In the genomic region with DNA sequence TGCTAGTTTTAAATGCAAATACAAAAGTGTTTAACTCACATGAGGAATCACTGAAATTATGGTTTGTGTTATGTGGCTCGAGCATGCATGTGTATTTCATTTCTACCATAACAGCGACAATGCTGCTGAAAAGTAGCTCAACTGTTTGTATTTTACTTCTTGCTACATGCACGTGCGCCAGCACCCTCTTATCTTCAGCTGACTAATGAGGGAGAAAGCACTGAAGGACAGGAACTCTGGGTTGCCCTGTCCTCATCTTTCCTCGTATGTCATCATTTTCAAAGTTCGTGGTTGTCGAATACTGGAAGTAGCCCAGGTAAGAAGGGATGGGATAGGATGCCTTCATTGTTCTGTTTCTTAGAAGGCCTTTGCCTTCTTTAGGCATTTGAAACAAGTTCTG, we compare ENCODE assay signal across 18 cellular contexts.
A peak's percentile ranks its signal among the peaks of the same experiment; 100 is the strongest.
DNase-seq lines count a peak whose midpoint lies in the region; ATAC-seq and TF ChIP-seq lines count a peak whose summit lies in the region.
"Had no signal": no experiment of that assay in that cellular context is flagged by ENCODE, and none has a peak within 500 bp of the region (broad histone marks: within the 10 kb centered on the region; RNA-seq: fewer than 3 reads in every experiment).

No MANE protein-coding gene starts in this region.

- POLR2A ChIA-PET in MCF 10A (lab: Yijun Ruan, JAX): interaction anchor here (0.6 to 3.4 kb wide), 22 partner anchors 13 to 511 kb away, joined by 3 to 36 read pairs (median 12); no protein-coding TSS in a partner anchor

- TF ChIP-seq POLR2A in breast epithelium (IDR thresholded peaks at IDR 0.05) (no peak), gastroesophageal sphincter (IDR thresholded peaks at IDR 0.05) (no peak)

- H3K27ac Mint-ChIP-seq in MCF 10A (ENCODE audit: low read depth, unreplicated experiment): no peak overlapping the region
- H3K27ac Mint-ChIP-seq: CD4-positive, CD25-positive, alpha-beta regulatory T cell had no signal

- H3K36me3 ChIP-seq in breast epithelium: no peaks in the 10 kb centered on the region
- no peaks in the 10 kb centered on the region for H3K36me3 ChIP-seq in parathyroid adenoma (ENCODE audit: control insufficient read depth, insufficient read depth, low read length)
- H3K36me3 ChIP-seq in gastroesophageal sphincter: no peaks in the 10 kb centered on the region
- no peaks in the 10 kb centered on the region for H3K36me3 ChIP-seq in colonic mucosa

- H3K9me3 Mint-ChIP-seq in MCF 10A (ENCODE audit: unreplicated experiment): no peaks in the 10 kb centered on the region
- H3K9me3 Mint-ChIP-seq: CD4-positive, CD25-positive, alpha-beta regulatory T cell had no signal

- H3K9ac ChIP-seq in parathyroid adenoma: no peak overlapping the region
- H3K9ac ChIP-seq in colonic mucosa (ENCODE audit: low read depth in 2 of 2, low read length in 2 of 2): no peak overlapping the region
- H3K9ac ChIP-seq: SK-N-SH had no signal

- H3K36me3 Mint-ChIP-seq in MCF 10A (ENCODE audit: insufficient read depth, unreplicated experiment): no peaks in the 10 kb centered on the region
- H3K36me3 Mint-ChIP-seq: CD4-positive, CD25-positive, alpha-beta regulatory T cell had no signal

- no peak overlapping the region for H3K4me3 ChIP-seq in breast epithelium
- H3K4me3 ChIP-seq in parathyroid adenoma (ENCODE audit: low read depth, low read length): no peak overlapping the region
- no peak overlapping the region for H3K4me3 ChIP-seq in gastroesophageal sphincter
- no peak overlapping the region for H3K4me3 ChIP-seq in colonic mucosa

- no peak for TF ChIP-seq EP300 in gastroesophageal sphincter (IDR thresholded peaks at IDR 0.05)

- intact Hi-C loops in MCF 10A (cut with micrococcal nuclease): no loop called here
- intact Hi-C loops in breast epithelium (cut with DNase I; ENCODE audit: low total_unique reads): no loop called here
- intact Hi-C loops in colonic mucosa (cut with DNase I): no loop called here

- H3K4me1 Mint-ChIP-seq in MCF 10A (ENCODE audit: insufficient read depth, unreplicated experiment): peaks cover 48% of the 10 kb centered on the region
- H3K4me1 Mint-ChIP-seq: CD4-positive, CD25-positive, alpha-beta regulatory T cell had no signal

- ATAC-seq in gastroesophageal sphincter: no peak
- ATAC-seq: Panc1 had no signal

- H3K4me2 ChIP-seq in parathyroid adenoma (ENCODE audit: low read length): peak overlapping the region; percentile 47
- H3K4me2 ChIP-seq: SK-N-SH had no signal

- H3K79me2 ChIP-seq in parathyroid adenoma: no peaks in the 10 kb centered on the region

- no peaks in the 10 kb centered on the region for H3K27me3 Mint-ChIP-seq in MCF 10A (ENCODE audit: insufficient read depth, unreplicated experiment)

- TF ChIP-seq CTCF in MCF 10A (IDR thresholded peaks at IDR 0.05; ENCODE audit: unreplicated experiment): no peak
- TF ChIP-seq CTCF in breast epithelium (IDR thresholded peaks at IDR 0.05): no peak
- no peak for TF ChIP-seq CTCF in VCaP (conservative IDR thresholded peaks at IDR 0.05)
- TF ChIP-seq CTCF in parathyroid adenoma (IDR thresholded peaks at IDR 0.05): no peak
- TF ChIP-seq CTCF in gastroesophageal sphincter (IDR thresholded peaks at IDR 0.05): no peak
- no peak for TF ChIP-seq CTCF in colonic mucosa (IDR thresholded peaks at IDR 0.05)

- no TSS peak for BruUV-seq in MCF 10A (replicated peaks; lab: Mats Ljungman, UMichigan)

- H3K4me1 ChIP-seq in breast epithelium (peaks cover 6 to 7% of the 10 kb centered on the region in 2 donors), parathyroid adenoma (peaks cover 5% of the 10 kb centered on the region), gastroesophageal sphincter (peaks cover 0 to 10% (median 0%) of the 10 kb centered on the region in 3 donors), colonic mucosa (no peaks in the 10 kb centered on the region)

- H3K27ac ChIP-seq in breast epithelium (no peak overlapping the region), VCaP (peak overlapping the region; percentile 84), parathyroid adenoma (no peak overlapping the region), gastroesophageal sphincter (no peak overlapping the region), colonic mucosa (no peak overlapping the region)

- H2AFZ ChIP-seq in parathyroid adenoma: no peak overlapping the region

- H3K27me3 ChIP-seq in breast epithelium (no peaks in the 10 kb centered on the region), parathyroid adenoma (ENCODE audit: control insufficient read depth, insufficient read depth, low read length) (no peaks in the 10 kb centered on the region), gastroesophageal sphincter (peaks cover 12% of the 10 kb centered on the region), colonic mucosa (no peaks in the 10 kb centered on the region)

- H3K4me3 Mint-ChIP-seq in MCF 10A (ENCODE audit: unreplicated experiment): no peak overlapping the region
- H3K4me3 Mint-ChIP-seq: CD4-positive, CD25-positive, alpha-beta regulatory T cell had no signal

- WGBS in gastroesophageal sphincter (ENCODE audit: low coverage in 1 of 2), 2 donors: 84 to 92% methylated on average over 6 to 7 of the region's 7 CpGs

- peak; percentile 8 for DNase-seq in MCF 10A (ENCODE audit: unreplicated experiment)
- DNase-seq in breast epithelium (ENCODE audit: low spot score in 2 of 2): no peak
- DNase-seq in GM03348 (ENCODE audit: low spot score): no peak
- DNase-seq in colonic mucosa: no peak
- DNase-seq: CD4-positive, CD25-positive, alpha-beta regulatory T cell; DMS153; KG1; NCI-H1092; NCI-H1417 treated with DMSO at 0.1 percent for 48 hours; NCI-H1694 treated with DMSO at 0.1 percent for 48 hours; NCI-H2227 treated with DMSO at 0.1 percent for 48 hours; NCI-H526 treated with DMSO at 0.1 percent for 48 hours; SW 1271 had no signal

- CTCF ChIA-PET in MCF 10A (lab: Yijun Ruan, JAX): interaction anchor here (0.8 to 2.3 kb wide), 7 partner anchors 7 to 278 kb away, joined by 3 to 10 read pairs (median 4); no protein-coding TSS in a partner anchor

- H3K9me3 ChIP-seq in breast epithelium: no peaks in the 10 kb centered on the region
- no peaks in the 10 kb centered on the region for H3K9me3 ChIP-seq in parathyroid adenoma (ENCODE audit: control insufficient read depth, low read length)
- no peaks in the 10 kb centered on the region for H3K9me3 ChIP-seq in gastroesophageal sphincter
- no peaks in the 10 kb centered on the region for H3K9me3 ChIP-seq in colonic mucosa
- H3K9me3 ChIP-seq: SK-N-SH had no signal
